Comparison of ENCODE assay signal across 17 cellular contexts in the genomic region with DNA sequence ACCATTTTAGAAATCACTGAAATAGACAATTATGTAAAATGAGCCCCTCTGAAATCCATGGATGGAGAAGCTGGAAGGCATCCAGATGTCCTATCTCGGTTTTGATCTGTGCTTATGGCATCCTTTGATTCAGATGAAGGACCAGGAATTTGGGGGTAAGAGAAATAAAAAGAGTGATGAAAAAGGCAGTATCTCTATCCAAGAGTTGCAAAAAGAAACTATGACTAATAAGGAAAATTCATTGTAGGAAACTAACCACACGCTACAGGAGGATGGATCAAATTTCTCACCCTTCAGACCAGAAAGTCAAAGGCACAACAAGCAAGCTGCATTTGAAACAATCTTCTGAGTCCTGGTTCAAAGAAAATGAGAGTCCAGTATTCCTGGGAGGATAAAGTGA. TPM values are rescaled to one million over a fixed set of nuclear protein-coding genes. Genes with fewer than 3 reads are reported as not detected.
DNase-seq lines count a peak whose midpoint lies in the region; ATAC-seq, FAIRE-seq and TF ChIP-seq lines count a peak whose summit lies in the region.
"Had no signal": no experiment of that assay in that cellular context is flagged by ENCODE, and none has a peak within 500 bp of the region (broad histone marks: within the 10 kb centered on the region; RNA-seq: fewer than 3 reads in every experiment).

No MANE protein-coding gene starts in this region.

- H3K79me2 ChIP-seq in PC-3 (ENCODE audit: low read length) (no peaks in the 10 kb centered on the region), osteoblast (ENCODE audit: insufficient read depth, low read length) (no peaks in the 10 kb centered on the region)

- intact Hi-C loops in PC-3 (cut with micrococcal nuclease) = loop anchor here (2.0 kb wide), 1 partner anchor 34 kb away; a partner anchor contains a TSS

- CTCF ChIA-PET in PC-3 (lab: Charles Lee) = interaction anchor here (0.6 to 1.3 kb wide), 3 partner anchors 42 to 383 kb away, joined by 3 to 15 read pairs (median 5); no protein-coding TSS in a partner anchor

- H3K9ac ChIP-seq in PC-3 (ENCODE audit: low read length) = peak overlapping the region; percentile 74

- no peaks in the 10 kb centered on the region for H3K9me2 ChIP-seq in PC-3 (replicated peaks; ENCODE audit: low read length)

- H3F3A ChIP-seq in PC-3 (ENCODE audit: low read length, unreplicated experiment) = peaks cover 7% of the 10 kb centered on the region

- H3K4me3 ChIP-seq in PC-3 (ENCODE audit: low read length) (peak overlapping the region; percentile 55), fibroblast of mammary gland (ENCODE audit: control insufficient read depth, low read depth, low read length) (no peak overlapping the region), osteoblast (ENCODE audit: insufficient read depth, low read length) (no peak overlapping the region)
- H3K4me3 ChIP-seq: body of pancreas, GM12878, skin epidermis had no signal

- H3K36me3 ChIP-seq in PC-3 (ENCODE audit: low read depth, low read length) (no peaks in the 10 kb centered on the region), osteoblast (ENCODE audit: insufficient read depth, low read length) (no peaks in the 10 kb centered on the region)

- POLR2A ChIA-PET in PC-3 (lab: Charles Lee; ENCODE audit: unreplicated experiment) = interaction anchor here (0.5 to 0.8 kb wide), 3 partner anchors 10 to 317 kb away, joined by 3 to 6 read pairs (median 5); no protein-coding TSS in a partner anchor

- no TSS peak for BruUV-seq in PC-3 (replicated peaks; lab: Mats Ljungman, UMichigan)

- no peak for FAIRE-seq in GM19239 (lab: Jason Lieb, UNC)
- FAIRE-seq: GM12878, H1 had no signal

- DNase-seq in GM04504 (ENCODE audit: low read depth) = peak; percentile 29
- peak; percentile 82 for DNase-seq in PC-3
- DNase-seq in fibroblast of mammary gland (ENCODE audit: low read depth) = peak; percentile 75
- peak; percentile 85 for DNase-seq in osteoblast (ENCODE audit: insufficient read length, low spot score, missing footprints)
- DNase-seq in HK-2 (ENCODE audit: unreplicated experiment) = no peak
- DNase-seq in GM19239 (ENCODE audit: insufficient read length, low spot score) = no peak
- DNase-seq: activated CD4-positive, CD25-positive, alpha-beta regulatory T cell; activated T-cell treated with anti-CD3 and anti-CD28 coated beads, Interleukin-2, amount 50 U/mL, for 4 hours; body of pancreas; immature natural killer cell; naive thymus-derived CD4-positive, alpha-beta T cell; NCI-H1694 had no signal

- peak overlapping the region; percentile 77 for H3K4me2 ChIP-seq in PC-3 (ENCODE audit: low read length)
- H3K4me2 ChIP-seq in osteoblast (ENCODE audit: insufficient read depth, low read length) = peak overlapping the region; percentile 41

- H3K27me3 ChIP-seq in PC-3 (ENCODE audit: low read length) = no peaks in the 10 kb centered on the region
- H3K27me3 ChIP-seq in osteoblast (ENCODE audit: insufficient read depth, low read length) = no peaks in the 10 kb centered on the region
- H3K27me3 ChIP-seq: body of pancreas had no signal

- H3K9me3 ChIP-seq in PC-3 (ENCODE audit: low read length) = no peaks in the 10 kb centered on the region
- H3K9me3 ChIP-seq in osteoblast (ENCODE audit: low read depth, low read length) = no peaks in the 10 kb centered on the region
- H3K9me3 ChIP-seq: body of pancreas had no signal

- H4K20me1 ChIP-seq in PC-3 (ENCODE audit: low read length) (no peaks in the 10 kb centered on the region), osteoblast (ENCODE audit: insufficient read depth, low read length) (no peaks in the 10 kb centered on the region)

- TF ChIP-seq CTCF in PC-3 (conservative IDR thresholded peaks at IDR 0.05; ENCODE audit: low read depth, low read length) (no peak), fibroblast of mammary gland (conservative IDR thresholded peaks at IDR 0.05; ENCODE audit: control insufficient read depth, insufficient read depth, low read depth, low read length) (no peak), osteoblast (IDR thresholded peaks at IDR 0.05; ENCODE audit: extremely low read depth, low read depth, low read length) (no peak)

- H3K4me1 ChIP-seq in PC-3 (ENCODE audit: insufficient read depth, low read length) (peaks cover 41% of the 10 kb centered on the region), osteoblast (ENCODE audit: insufficient read depth, low read length) (peaks cover 18% of the 10 kb centered on the region)
- H3K4me1 ChIP-seq: body of pancreas had no signal

- H3K27ac ChIP-seq in PC-3 (ENCODE audit: low read length) (peak overlapping the region; percentile 95), osteoblast (ENCODE audit: low read depth, low read length) (no peak overlapping the region)
- H3K27ac ChIP-seq: body of pancreas had no signal

- H2AFZ ChIP-seq in PC-3 (ENCODE audit: low read length) (no peak overlapping the region), osteoblast (ENCODE audit: low read length) (no peak overlapping the region)

- ATAC-seq in PC-3 = peak; percentile 90
- ATAC-seq in HG02642 (IDR thresholded peaks at IDR 0.05; ENCODE audit: poor library complexity, unreplicated experiment) = no peak
- ATAC-seq in GM19452 (IDR thresholded peaks at IDR 0.05; ENCODE audit: unreplicated experiment) = no peak
- ATAC-seq: activated T-cell treated with anti-CD3 and anti-CD28 coated beads, Interleukin-2, amount 50 U/mL, for 4 hours; body of pancreas; GM12878; naive thymus-derived CD4-positive, alpha-beta T cell had no signal

RNA-seq across cellular contexts. Expression of a gene that starts 34.8 kb away (rescaled TPM):
- total RNA-seq in PC-3 (2014; rRNA removed) (7.5 and 9.6 TPM in 2 replicates), osteoblast (2.5 and 4.7 TPM in 2 replicates)

Comparison
In these comparisons a context has a peak if more than half of its experiments do, and no peak if none do; other contexts are left out.
1. DNase-seq: peak in GM04504 (single experiment), PC-3 (single experiment), fibroblast of mammary gland (single experiment) and osteoblast (single experiment); none in HK-2 (single experiment) and GM19239 (single experiment).